Comparison of ENCODE assay signal across 17 cellular contexts in genomic region chr22:46581580-46582244, GRCh38. TPM values are rescaled to one million over a fixed set of nuclear protein-coding genes. Genes with fewer than 3 reads are reported as not detected.
DNase-seq lines count a peak whose midpoint lies in the region; ATAC-seq and TF ChIP-seq lines count a peak whose summit lies in the region.
"Had no signal": no experiment of that assay in that cellular context is flagged by ENCODE, and none has a peak within 500 bp of the region (broad histone marks: within the 10 kb centered on the region; RNA-seq: fewer than 3 reads in every experiment).

No MANE protein-coding gene starts in this region.

- H3K27me3 ChIP-seq in colonic mucosa (no peaks in the 10 kb centered on the region), lower lobe of right lung (ENCODE audit: low read depth) (no peaks in the 10 kb centered on the region), transverse colon (no peaks in the 10 kb centered on the region)
- H3K27me3 ChIP-seq: gastrocnemius medialis had no signal

- ATAC-seq in lower lobe of right lung (no peak), GM18867 (IDR thresholded peaks at IDR 0.05; ENCODE audit: unreplicated experiment) (no peak), GM21381 (IDR thresholded peaks at IDR 0.05; ENCODE audit: unreplicated experiment) (no peak)
- ATAC-seq: gastrocnemius medialis had no signal

- H3K4me3 Mint-ChIP-seq in IgD-negative memory B cell (peak overlapping the region; percentile 46 to 92 (median 80)), MCF 10A (ENCODE audit: unreplicated experiment) (no peak overlapping the region)
- H3K4me3 Mint-ChIP-seq: activated naive CD8-positive, alpha-beta T cell had no signal

- no peaks in the 10 kb centered on the region for H3K9me3 ChIP-seq in colonic mucosa
- no peaks in the 10 kb centered on the region for H3K9me3 ChIP-seq in lower lobe of right lung
- H3K9me3 ChIP-seq in transverse colon = no peaks in the 10 kb centered on the region
- H3K9me3 ChIP-seq: gastrocnemius medialis had no signal

- no TSS peak for BruUV-seq in MCF 10A (replicated peaks; lab: Mats Ljungman, UMichigan)

- CTCF ChIA-PET in MCF 10A (lab: Yijun Ruan, JAX) = interaction anchor here (0.7 kb wide), 1 partner anchor 39 kb away, joined by 3 read pairs; no protein-coding TSS in a partner anchor

- no peak overlapping the region for H3K4me3 ChIP-seq in colonic mucosa
- H3K4me3 ChIP-seq in lower lobe of right lung = no peak overlapping the region
- H3K4me3 ChIP-seq in transverse colon = no peak overlapping the region
- H3K4me3 ChIP-seq: gastrocnemius medialis, PC-9 had no signal

- peak overlapping the region; percentile 67 to 74 for H3K9ac ChIP-seq in colonic mucosa (ENCODE audit: low read depth in 2 of 2, low read length in 2 of 2)

- WGBS in transverse colon (ENCODE audit: low coverage in 1 of 2), 2 donors = 65% methylated on average over 14 of the region's 14 CpGs; no CpG with 5 or more reads in 1 of the 2 donors

- in situ Hi-C loops in transverse colon (cut with MboI; ENCODE audit: low pct_ligation_motif_present in 1 of 4, low pct_unique_long_range_greater_than_20kb in 1 of 4, low sequenced_read_pairs in 3 of 4) = no loop called here

- peak; percentile 79 for DNase-seq in colonic mucosa
- peak; percentile 53 for DNase-seq in lower lobe of right lung
- peak; percentile 59 for DNase-seq in transverse colon
- DNase-seq in activated CD4-positive, alpha-beta T cell treated with anti-CD3 and anti-CD28 coated beads for 48 hours = no peak
- no peak for DNase-seq in MCF 10A (ENCODE audit: unreplicated experiment)
- DNase-seq: central memory CD4-positive, alpha-beta T cell; GOT3; KG1; NCI-H1694; NCI-H524 treated with DMSO at 0.1 percent for 48 hours; stimulated activated CD4-positive, alpha-beta T cell treated with anti-CD3 and anti-CD28 coated beads, Interleukin-1b, Interleukin-23, amount 100 ng/mL, for 48 hours had no signal

- H3K27me3 Mint-ChIP-seq in IgD-negative memory B cell (no peaks in the 10 kb centered on the region), MCF 10A (ENCODE audit: insufficient read depth, unreplicated experiment) (no peaks in the 10 kb centered on the region)
- H3K27me3 Mint-ChIP-seq: activated naive CD8-positive, alpha-beta T cell had no signal

- H3K27ac Mint-ChIP-seq in IgD-negative memory B cell (peak overlapping the region; percentile 70 to 91 (median 89)), MCF 10A (ENCODE audit: low read depth, unreplicated experiment) (no peak overlapping the region)
- H3K27ac Mint-ChIP-seq: activated naive CD8-positive, alpha-beta T cell had no signal

- no peaks in the 10 kb centered on the region for H3K36me3 ChIP-seq in colonic mucosa
- H3K36me3 ChIP-seq in lower lobe of right lung = no peaks in the 10 kb centered on the region
- no peaks in the 10 kb centered on the region for H3K36me3 ChIP-seq in transverse colon
- H3K36me3 ChIP-seq: gastrocnemius medialis had no signal

- POLR2A ChIA-PET in MCF 10A (lab: Yijun Ruan, JAX) = no interaction called here

- H3K36me3 Mint-ChIP-seq in IgD-negative memory B cell (no peaks in the 10 kb centered on the region), MCF 10A (ENCODE audit: insufficient read depth, unreplicated experiment) (no peaks in the 10 kb centered on the region)
- H3K36me3 Mint-ChIP-seq: activated naive CD8-positive, alpha-beta T cell had no signal

- H3K4me1 Mint-ChIP-seq in IgD-negative memory B cell (peaks cover 39 to 58% (median 40%) of the 10 kb centered on the region in 3 donors), MCF 10A (ENCODE audit: insufficient read depth, unreplicated experiment) (peaks cover 17% of the 10 kb centered on the region)

- H3K27ac ChIP-seq in colonic mucosa (peak overlapping the region; percentile 95), lower lobe of right lung (no peak overlapping the region), transverse colon (peak overlapping the region; percentile 82 to 91 (median 89))
- H3K27ac ChIP-seq: PC-9 had no signal

- H3K9me3 Mint-ChIP-seq in IgD-negative memory B cell (no peaks in the 10 kb centered on the region), MCF 10A (ENCODE audit: unreplicated experiment) (no peaks in the 10 kb centered on the region)

- TF ChIP-seq CTCF in colonic mucosa (IDR thresholded peaks at IDR 0.05) = no peak
- TF ChIP-seq CTCF in lower lobe of right lung (IDR thresholded peaks at IDR 0.05) = no peak
- no peak for TF ChIP-seq CTCF in transverse colon (IDR thresholded peaks at IDR 0.05)
- no peak for TF ChIP-seq CTCF in MCF 10A (IDR thresholded peaks at IDR 0.05; ENCODE audit: unreplicated experiment)

- peaks cover 41% of the 10 kb centered on the region for H3K4me1 ChIP-seq in colonic mucosa
- H3K4me1 ChIP-seq in lower lobe of right lung = peaks cover 73% of the 10 kb centered on the region
- peaks cover 49 to 89% (median 83%) of the 10 kb centered on the region in 4 donors for H3K4me1 ChIP-seq in transverse colon

- TF ChIP-seq EP300 in transverse colon (IDR thresholded peaks at IDR 0.05; ENCODE audit: low read depth) = no peak

- no peak for TF ChIP-seq POLR2A in transverse colon (IDR thresholded peaks at IDR 0.05)

- intact Hi-C loops in colonic mucosa (cut with DNase I) (loop anchor here (5.0 kb wide), 1 partner anchor 91 kb away; no protein-coding TSS in a partner anchor), lower lobe of right lung (cut with DNase I) (no loop called here), transverse colon (cut with DNase I; ENCODE audit: low total_unique reads) (loop anchor here (5.0 kb wide), 1 partner anchor 856 kb away; no protein-coding TSS in a partner anchor), MCF 10A (cut with micrococcal nuclease) (no loop called here)

RNA-seq across cellular contexts. Expression of gene GRAMD4, which starts 38.5 kb away (rescaled TPM):
- polyA plus RNA-seq in IgD-negative memory B cell = 18.4 TPM
- total RNA-seq in colonic mucosa (100 to 1,000 TPM; 118 to 141 TPM), lower lobe of right lung (58.1 TPM), transverse colon (100 to 1,000 TPM; 146 to 981 (median 258) TPM), MCF 10A (2022) (15.6 and 23.7 TPM in 2 replicates)

RNA-seq across cellular contexts. Expression of gene CELSR1, which starts 44.3 kb away (rescaled TPM):
- polyA plus RNA-seq in IgD-negative memory B cell = 5.2 TPM
- total RNA-seq in colonic mucosa (1 to 10 TPM; 2.7 to 7.8 TPM), lower lobe of right lung (51.8 TPM), transverse colon (1 to 10 TPM in 2 of 4 donors, under 1 TPM in 2; 0.96 to 2.5 (median 1.4) TPM), MCF 10A (2022) (49.1 and 69.2 TPM in 2 replicates)

Comparison
In these comparisons a context has a peak if more than half of its experiments do, and no peak if none do; other contexts are left out.
1. DNase-seq: peak in colonic mucosa (single experiment), lower lobe of right lung (single experiment) and transverse colon (single experiment); none in activated CD4-positive, alpha-beta T cell treated with anti-CD3 and anti-CD28 coated beads for 48 hours (single experiment) and MCF 10A (single experiment).
2. intact Hi-C loops: an anchor here in colonic mucosa (5.0 kb wide) and transverse colon (5.0 kb wide); none called in lower lobe of right lung and MCF 10A.